ENCODE assay signal across 16 cellular contexts in genomic region chr9:126165755-126166154, GRCh38.
DNase-seq lines count a peak whose midpoint lies in the region; ATAC-seq and TF ChIP-seq lines count a peak whose summit lies in the region.
"Had no signal": no experiment of that assay in that cellular context is flagged by ENCODE, and none has a peak within 500 bp of the region (broad histone marks: within the 10 kb centered on the region; RNA-seq: fewer than 3 reads in every experiment).

No MANE protein-coding gene starts in this region.

- H3K27me3 ChIP-seq in esophagus muscularis mucosa: no peaks in the 10 kb centered on the region
- H3K27me3 ChIP-seq in neuronal stem cell (ENCODE audit: control insufficient read depth in 3 of 3, insufficient read depth in 3 of 3, low read depth in 1 of 3, low read length in 3 of 3): peaks cover 0 to 12% (median 0%) of the 10 kb centered on the region in 3 experiments
- H3K27me3 ChIP-seq: Peyer's patch had no signal

- no peak overlapping the region for H3K4ac ChIP-seq in neuronal stem cell (ENCODE audit: low read length)

- intact Hi-C loops in esophagus muscularis mucosa (cut with DNase I): no loop called here
- intact Hi-C loops in activated CD4-positive, alpha-beta T cell treated with anti-CD3 and anti-CD28 coated beads for 36 hours (cut with DNase I, micrococcal nuclease): no loop called here

- no peaks in the 10 kb centered on the region for H3K4me1 Mint-ChIP-seq in activated CD4-positive, alpha-beta T cell treated with anti-CD3 and anti-CD28 coated beads for 36 hours
- H3K4me1 Mint-ChIP-seq: CD4-positive, CD25-positive, alpha-beta regulatory T cell had no signal

- no peak overlapping the region for H3K14ac ChIP-seq in neuronal stem cell (ENCODE audit: low read length)

- POLR2A ChIA-PET in activated CD4-positive, alpha-beta T cell treated with anti-CD3 and anti-CD28 coated beads for 36 hours (lab: Charles Lee): no interaction called here

- H3K27ac Mint-ChIP-seq in activated CD4-positive, alpha-beta T cell treated with anti-CD3 and anti-CD28 coated beads for 36 hours: no peak overlapping the region
- H3K27ac Mint-ChIP-seq: CD4-positive, CD25-positive, alpha-beta regulatory T cell had no signal

- H3K27me3 Mint-ChIP-seq in activated CD4-positive, alpha-beta T cell treated with anti-CD3 and anti-CD28 coated beads for 36 hours: peaks cover 23% of the 10 kb centered on the region

- no peak overlapping the region for H3K23ac ChIP-seq in neuronal stem cell (ENCODE audit: low read depth, low read length, poor library complexity)

- TF ChIP-seq CTCF in GM13976 (IDR thresholded peaks at IDR 0.05; ENCODE audit: borderline replicate concordance, control extremely low read depth, extremely low read depth, insufficient read depth, missing control alignments): no peak
- no peak for TF ChIP-seq CTCF in esophagus muscularis mucosa (IDR thresholded peaks at IDR 0.05)

- H4K8ac ChIP-seq in neuronal stem cell (ENCODE audit: low read depth, low read length): no peak overlapping the region

- CTCF ChIA-PET in activated CD4-positive, alpha-beta T cell treated with anti-CD3 and anti-CD28 coated beads for 36 hours (lab: Charles Lee): interaction anchor here (0.5 kb wide), 1 partner anchor 741 kb away, joined by 3 read pairs; no protein-coding TSS in a partner anchor

- no peak overlapping the region for H2AFZ ChIP-seq in neuronal stem cell (ENCODE audit: low read length)

- H3K79me1 ChIP-seq in neuronal stem cell (ENCODE audit: low read depth, low read length): no peaks in the 10 kb centered on the region

- DNase-seq in GM13976 (ENCODE audit: low spot score) (peak; percentile 1), esophagus muscularis mucosa (ENCODE audit: extremely low spot score) (peak; percentile 72), neuronal stem cell (ENCODE audit: low spot score) (no peak), ureter (ENCODE audit: low spot score) (peak; percentile 29)
- DNase-seq in stimulated activated CD4-positive, alpha-beta T cell treated with anti-CD3 and anti-CD28 coated beads, Interleukin-12 subunit alpha, Interleukin-12 subunit beta, amount 100 ng/mL, for 4 hours: no peak
- DNase-seq in activated CD4-positive, alpha-beta T cell treated with anti-CD3 and anti-CD28 coated beads for 36 hours: no peak
- DNase-seq: CD4-positive, CD25-positive, alpha-beta regulatory T cell; COR-L47; DMS 273 treated with DMSO at 0.1 percent for 48 hours; MM.1S; NCI-H1092 treated with DMSO at 0.1 percent for 48 hours; NCI-H2081; NCI-H446 treated with DMSO at 0.1 percent for 48 hours had no signal

- 95% methylated on average over 8 of the region's 8 CpGs for WGBS in esophagus muscularis mucosa
- no CpG with 5 or more reads among the region's 8 CpGs for WGBS in neuronal stem cell (ENCODE audit: extremely low coverage in 2 of 2, insufficient read length in 2 of 2, insufficient replicate concordance in 1 of 2), 2 donors

- H2AK5ac ChIP-seq in neuronal stem cell (ENCODE audit: low read depth, low read length): no peak overlapping the region

- no peak overlapping the region for H3K4me3 Mint-ChIP-seq in activated CD4-positive, alpha-beta T cell treated with anti-CD3 and anti-CD28 coated beads for 36 hours
- H3K4me3 Mint-ChIP-seq: CD4-positive, CD25-positive, alpha-beta regulatory T cell had no signal

- no peak overlapping the region for H3K18ac ChIP-seq in neuronal stem cell (ENCODE audit: low read length)

- H3K4me3 ChIP-seq in esophagus muscularis mucosa (no peak overlapping the region), neuronal stem cell (ENCODE audit: low read length in 2 of 2) (no peak overlapping the region)
- H3K4me3 ChIP-seq: HAP-1, Peyer's patch had no signal

- no peak for TF ChIP-seq EP300 in esophagus muscularis mucosa (IDR thresholded peaks at IDR 0.05)

- H3K4me2 ChIP-seq in neuronal stem cell (ENCODE audit: insufficient read depth, low read length, poor library complexity, severe bottlenecking): no peak overlapping the region

- H3K36me3 ChIP-seq in esophagus muscularis mucosa (no peaks in the 10 kb centered on the region), neuronal stem cell (replicated peaks in 1 of 2; ENCODE audit: control insufficient read depth in 2 of 2, insufficient read depth in 2 of 2, low read length in 2 of 2) (no peaks in the 10 kb centered on the region)
- H3K36me3 ChIP-seq: HAP-1, Peyer's patch had no signal

- H3K4me1 ChIP-seq in esophagus muscularis mucosa (no peaks in the 10 kb centered on the region), neuronal stem cell (ENCODE audit: control insufficient read depth in 2 of 2, insufficient read depth in 1 of 2, low read depth in 1 of 2, low read length in 2 of 2) (no peaks in the 10 kb centered on the region)
- H3K4me1 ChIP-seq: HAP-1, Peyer's patch had no signal

- H2BK120ac ChIP-seq in neuronal stem cell (ENCODE audit: low read depth, low read length): no peak overlapping the region

- no peak for TF ChIP-seq POLR2A in esophagus muscularis mucosa (IDR thresholded peaks at IDR 0.05; ENCODE audit: low read depth)

- ATAC-seq in GM18498 (IDR thresholded peaks at IDR 0.05; ENCODE audit: unreplicated experiment): no peak
- no peak for ATAC-seq in activated CD4-positive, alpha-beta T cell treated with anti-CD3 and anti-CD28 coated beads for 36 hours

- H3K9me3 ChIP-seq in esophagus muscularis mucosa (no peaks in the 10 kb centered on the region), neuronal stem cell (replicated peaks in 1 of 2; ENCODE audit: control insufficient read depth in 2 of 2, insufficient read depth in 1 of 2, low read depth in 1 of 2, low read length in 2 of 2) (no peaks in the 10 kb centered on the region)
- H3K9me3 ChIP-seq: HAP-1, Peyer's patch had no signal

- no peak overlapping the region for H2BK5ac ChIP-seq in neuronal stem cell (ENCODE audit: low read length)

- no peaks in the 10 kb centered on the region for H3K36me3 Mint-ChIP-seq in activated CD4-positive, alpha-beta T cell treated with anti-CD3 and anti-CD28 coated beads for 36 hours (ENCODE audit: low read depth)
- H3K36me3 Mint-ChIP-seq: CD4-positive, CD25-positive, alpha-beta regulatory T cell had no signal

- peak overlapping the region; percentile 26 for H2BK12ac ChIP-seq in neuronal stem cell (ENCODE audit: low read length)

- no peak overlapping the region for H3K9ac ChIP-seq in neuronal stem cell (ENCODE audit: low read depth, low read length, poor library complexity)

- no peaks in the 10 kb centered on the region for H3K9me3 Mint-ChIP-seq in activated CD4-positive, alpha-beta T cell treated with anti-CD3 and anti-CD28 coated beads for 36 hours (ENCODE audit: low read depth)
- H3K9me3 Mint-ChIP-seq: CD4-positive, CD25-positive, alpha-beta regulatory T cell had no signal

- in situ Hi-C loops in GM13976 (cut with MboI; ENCODE audit: low sequenced_read_pairs, unreplicated experiment): no loop called here

- no peak overlapping the region for H2BK15ac ChIP-seq in neuronal stem cell (ENCODE audit: low read length)

- no peak overlapping the region for H4K91ac ChIP-seq in neuronal stem cell (ENCODE audit: low read depth, low read length, poor library complexity)

- no peak overlapping the region for H3K27ac ChIP-seq in esophagus muscularis mucosa (replicated peaks in 1 of 4)
- no peak overlapping the region for H3K27ac ChIP-seq in neuronal stem cell (replicated peaks; ENCODE audit: low read length)
- H3K27ac ChIP-seq: Peyer's patch had no signal

Comparison
In these comparisons a context has a peak if more than half of its experiments do, and no peak if none do; other contexts are left out.
1. DNase-seq: peak in GM13976 (single experiment), esophagus muscularis mucosa (single experiment) and ureter (single experiment); none in neuronal stem cell (single experiment), stimulated activated CD4-positive, alpha-beta T cell treated with anti-CD3 and anti-CD28 coated beads, Interleukin-12 subunit alpha, Interleukin-12 subunit beta, amount 100 ng/mL, for 4 hours (single experiment) and activated CD4-positive, alpha-beta T cell treated with anti-CD3 and anti-CD28 coated beads for 36 hours (single experiment).